Comparison of ENCODE assay signal across 24 cellular contexts in genomic region chr14:92185559-92185958, GRCh38.
"Had no signal": no experiment of that assay in that cellular context is flagged by ENCODE, and none has a peak within 500 bp of the region (broad histone marks: within the 10 kb centered on the region; RNA-seq: fewer than 3 reads in every experiment).

No MANE protein-coding gene starts in this region.

- H3K9me3 Mint-ChIP-seq: activated naive CD4-positive, alpha-beta T cell treated with anti-CD3 and anti-CD28 coated beads, Interleukin-2, amount 50 U/mL, for 24 hours had no signal

- H3K4me1 Mint-ChIP-seq: activated CD4-positive, alpha-beta T cell treated with anti-CD3 and anti-CD28 coated beads, Interleukin-2, amount 10 ng/mL, durations not matched to agents 24 days and 14 days; activated CD8-positive, alpha-beta memory T cell treated with anti-CD3 and anti-CD28 coated beads, Interleukin-2, amount 10 ng/mL, durations not matched to agents 7 days and 5 days; activated naive CD4-positive, alpha-beta T cell treated with anti-CD3 and anti-CD28 coated beads, Interleukin-2, amount 50 U/mL, for 24 hours had no signal

- DNase-seq: activated CD4-positive, alpha-beta T cell treated with anti-CD3 and anti-CD28 coated beads for 1 hour; activated CD4-positive, alpha-beta T cell treated with anti-CD3 and anti-CD28 coated beads, Interleukin-2, amount 10 ng/mL, durations not matched to agents 24 days and 14 days; activated CD4-positive, alpha-beta T cell treated with anti-CD3 and anti-CD28 coated beads, Interleukin-2, amount 50 U/mL, for 48 hours; activated CD8-positive, alpha-beta memory T cell treated with anti-CD3 and anti-CD28 coated beads, Interleukin-2, amount 10 ng/mL, durations not matched to agents 7 days and 5 days; activated effector memory CD4-positive, alpha-beta T cell treated with Interleukin-2 at 50 U/mL for 16 hours; activated naive CD4-positive, alpha-beta T cell; activated T-cell treated with anti-CD3 and anti-CD28 coated beads, Interleukin-2, amount 50 U/mL, for 24 hours; aorta; caudate nucleus; MM.1S; NCI-H1105; NCI-H1436; NCI-H1694 treated with DMSO at 0.1 percent for 48 hours; NCI-H2081; NCI-H510A treated with DMSO at 0.1 percent for 48 hours; NCI-H69; NK-92 treated with Interleukin-12 subunit alpha and Interleukin-12 subunit beta, amount 100 ng/mL, for 24 hours; SJCRH30; SK-N-SH; T-helper 1 cell had no signal

- H3K4me3 ChIP-seq: breast epithelium, SJCRH30 had no signal

- H3K27me3 Mint-ChIP-seq: activated CD4-positive, alpha-beta T cell treated with anti-CD3 and anti-CD28 coated beads, Interleukin-2, amount 10 ng/mL, durations not matched to agents 24 days and 14 days; activated CD8-positive, alpha-beta memory T cell treated with anti-CD3 and anti-CD28 coated beads, Interleukin-2, amount 10 ng/mL, durations not matched to agents 7 days and 5 days; activated naive CD4-positive, alpha-beta T cell treated with anti-CD3 and anti-CD28 coated beads, Interleukin-2, amount 50 U/mL, for 24 hours; activated T-cell treated with anti-CD3 and anti-CD28 coated beads, Interleukin-2, amount 50 U/mL, for 24 hours had no signal

- H3K27ac ChIP-seq: breast epithelium, SJCRH30 had no signal

- H3K4me3 Mint-ChIP-seq: activated CD4-positive, alpha-beta T cell treated with anti-CD3 and anti-CD28 coated beads, Interleukin-2, amount 10 ng/mL, durations not matched to agents 24 days and 14 days; activated CD8-positive, alpha-beta memory T cell treated with anti-CD3 and anti-CD28 coated beads, Interleukin-2, amount 10 ng/mL, durations not matched to agents 7 days and 5 days; activated naive CD4-positive, alpha-beta T cell treated with anti-CD3 and anti-CD28 coated beads, Interleukin-2, amount 50 U/mL, for 24 hours; activated T-cell treated with anti-CD3 and anti-CD28 coated beads, Interleukin-2, amount 50 U/mL, for 24 hours; activated T-helper 1 cell treated with anti-CD3 and anti-CD28 coated beads, Interleukin-12 subunit alpha, Interleukin-12 subunit beta, Interleukin-2, Interleukin-4 antibody, amounts not matched to agents 30 ng/mL and 10 ng/mL and 1 ng/mL, durations not matched to agents 14 hours and 24 hours and 36 hours had no signal

- H3K9me3 ChIP-seq: breast epithelium, SJCRH30, SK-N-SH had no signal

- H3K27me3 ChIP-seq: breast epithelium, SJCRH30 had no signal

- H3K9ac ChIP-seq: SK-N-SH had no signal

- H3K27ac Mint-ChIP-seq: activated CD4-positive, alpha-beta T cell treated with anti-CD3 and anti-CD28 coated beads, Interleukin-2, amount 10 ng/mL, durations not matched to agents 24 days and 14 days; activated CD8-positive, alpha-beta memory T cell treated with anti-CD3 and anti-CD28 coated beads, Interleukin-2, amount 10 ng/mL, durations not matched to agents 7 days and 5 days; activated naive CD4-positive, alpha-beta T cell treated with anti-CD3 and anti-CD28 coated beads, Interleukin-2, amount 50 U/mL, for 24 hours; activated T-cell treated with anti-CD3 and anti-CD28 coated beads, Interleukin-2, amount 50 U/mL, for 24 hours; activated T-helper 1 cell treated with anti-CD3 and anti-CD28 coated beads, Interleukin-12 subunit alpha, Interleukin-12 subunit beta, Interleukin-2, Interleukin-4 antibody, amounts not matched to agents 30 ng/mL and 10 ng/mL and 1 ng/mL, durations not matched to agents 14 hours and 24 hours and 36 hours had no signal

- H3K36me3 Mint-ChIP-seq: activated CD8-positive, alpha-beta memory T cell treated with anti-CD3 and anti-CD28 coated beads, Interleukin-2, amount 10 ng/mL, durations not matched to agents 7 days and 5 days; activated naive CD4-positive, alpha-beta T cell treated with anti-CD3 and anti-CD28 coated beads, Interleukin-2, amount 50 U/mL, for 24 hours had no signal

- H3K4me2 ChIP-seq: SK-N-SH had no signal

- H3K36me3 ChIP-seq: breast epithelium, SJCRH30 had no signal

- ATAC-seq: activated CD8-positive, alpha-beta memory T cell treated with anti-CD3 and anti-CD28 coated beads, Interleukin-2, amount 10 ng/mL, durations not matched to agents 7 days and 5 days; Right ventricle myocardium inferior had no signal

- H3K4me1 ChIP-seq: breast epithelium, SJCRH30 had no signal
